In the genomic region with DNA sequence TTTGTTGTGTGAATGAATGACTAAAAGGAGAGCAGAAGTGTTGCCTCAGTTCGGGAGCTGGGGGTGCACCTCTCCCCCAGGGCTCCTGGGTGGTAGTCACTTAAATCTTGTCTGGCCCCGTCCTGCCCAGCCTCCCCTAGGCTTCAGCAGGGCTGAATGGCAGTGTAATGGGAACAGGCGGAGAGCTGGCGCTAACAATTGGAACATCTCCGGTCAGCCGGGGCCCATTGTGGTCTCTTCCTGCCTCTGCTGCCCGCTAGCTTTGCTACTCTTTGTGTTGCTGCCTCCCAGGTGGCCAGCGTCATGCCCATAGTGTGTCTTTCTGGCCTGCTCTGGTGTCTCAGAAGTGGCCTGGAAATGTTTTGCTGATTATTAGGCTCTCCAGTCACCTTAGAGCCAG, we compare ENCODE assay signal across 24 cellular contexts.
A peak's percentile ranks its signal among the peaks of the same experiment; 100 is the strongest.
DNase-seq lines count a peak whose midpoint lies in the region; ATAC-seq, FAIRE-seq and TF ChIP-seq lines count a peak whose summit lies in the region.
"Had no signal": no experiment of that assay in that cellular context is flagged by ENCODE, and none has a peak within 500 bp of the region (broad histone marks: within the 10 kb centered on the region; RNA-seq: fewer than 3 reads in every experiment).

No MANE protein-coding gene starts in this region.

- no peaks in the 10 kb centered on the region for H3K9me3 ChIP-seq in heart right ventricle
- H3K9me3 ChIP-seq in transverse colon: no peaks in the 10 kb centered on the region
- no peaks in the 10 kb centered on the region for H3K9me3 ChIP-seq in HepG2 (ENCODE audit: low read length)
- H3K9me3 ChIP-seq: MG63, neutrophil, uterus had no signal

- intact Hi-C loops in heart right ventricle (cut with DNase I) (loop anchor here in 2 of 10 donors (5.0 to 10.0 kb wide), 2 partner anchors 36 to 59 kb away; no protein-coding TSS in a partner anchor), left ventricle myocardium superior (cut with micrococcal nuclease) (loop anchor here (10.0 kb wide), 1 partner anchor 49 kb away; no protein-coding TSS in a partner anchor), transverse colon (cut with DNase I; ENCODE audit: low total_unique reads) (no loop called here), HepG2 (cut with micrococcal nuclease; ENCODE audit: unreplicated experiment) (no loop called here)

- H3K9ac ChIP-seq in HepG2 (ENCODE audit: insufficient read depth, low read depth, low read length): no peak overlapping the region

- no peak for TF ChIP-seq RAD21 in HepG2 (CRISPR knock-in tag; IDR thresholded peaks at IDR 0.05)

- H3K4me1 Mint-ChIP-seq in nephron: peaks cover 57% of the 10 kb centered on the region

- H3K4me3 Mint-ChIP-seq in nephron: no peak overlapping the region
- H3K4me3 Mint-ChIP-seq: activated CD4-positive, alpha-beta T cell treated with anti-CD3 and anti-CD28 coated beads for 36 hours; memory B cell; T-helper 2 cell treated with Interferon-gamma antibody and Interleukin-4, amounts not matched to agents 5 μg/mL and 100 μg/mL, for 36 hours had no signal

- BruUV-seq in HepG2 (replicated peaks; lab: Mats Ljungman, UMichigan): no TSS peak

- H3K27ac ChIP-seq in heart right ventricle (peak overlapping the region in 9 of 10 donors; percentile 25 to 87 (median 78)), transverse colon (peak overlapping the region; percentile 85 to 92 (median 86)), HepG2 (ENCODE audit: extremely low read length, insufficient read depth, low read length) (no peak overlapping the region)
- H3K27ac ChIP-seq: cardiac muscle cell, foreskin keratinocyte, neutrophil had no signal

- no peak overlapping the region for H3K4me2 ChIP-seq in HepG2 (ENCODE audit: low read depth, low read length)

- H4K20me1 ChIP-seq in HepG2 (ENCODE audit: insufficient read depth, low read length): no peaks in the 10 kb centered on the region

- H3K4me3 ChIP-seq in heart right ventricle (no peak overlapping the region), transverse colon (no peak overlapping the region), HepG2 (replicated peaks in 1 of 3; ENCODE audit: insufficient read depth in 1 of 3, low read depth in 2 of 3, low read length in 3 of 3) (no peak overlapping the region)
- H3K4me3 ChIP-seq: cardiac muscle cell, MG63, uterus had no signal

- H3K4me1 ChIP-seq in heart right ventricle: peaks cover 47 to 98% (median 81%) of the 10 kb centered on the region in 9 donors
- H3K4me1 ChIP-seq in transverse colon: peaks cover 62 to 78% (median 73%) of the 10 kb centered on the region in 4 donors
- H3K4me1 ChIP-seq in HepG2 (ENCODE audit: insufficient read depth, low read length): no peaks in the 10 kb centered on the region
- H3K4me1 ChIP-seq: foreskin keratinocyte had no signal

- ATAC-seq in heart right ventricle (peak in 2 of 8 donors; percentile 2 to 6), left ventricle myocardium superior (no peak), HepG2 (no peak), HG03520 (IDR thresholded peaks at IDR 0.05; ENCODE audit: unreplicated experiment) (no peak)
- ATAC-seq: activated CD4-positive, alpha-beta T cell treated with anti-CD3 and anti-CD28 coated beads for 36 hours; foreskin keratinocyte had no signal

- no peak overlapping the region for H2AFZ ChIP-seq in HepG2 (ENCODE audit: low read length)

- in situ Hi-C loops in transverse colon (cut with MboI; ENCODE audit: low pct_ligation_motif_present in 1 of 4, low pct_unique_long_range_greater_than_20kb in 1 of 4, low sequenced_read_pairs in 3 of 4) (no loop called here), HepG2 (cut with HindIII; ENCODE audit: extremely low pct_ligation_motif_present, low pct_unique_long_range_greater_than_20kb) (no loop called here)

- no peaks in the 10 kb centered on the region for H3K27me3 ChIP-seq in heart right ventricle
- H3K27me3 ChIP-seq in transverse colon: no peaks in the 10 kb centered on the region
- H3K27me3 ChIP-seq in HepG2 (ENCODE audit: control insufficient read depth in 1 of 2, insufficient read depth in 2 of 2, low read length in 2 of 2): no peaks in the 10 kb centered on the region
- H3K27me3 ChIP-seq: cardiac muscle cell, MG63, neutrophil, uterus had no signal

- peaks cover 9% of the 10 kb centered on the region for H3K27me3 Mint-ChIP-seq in nephron (ENCODE audit: low read depth)
- H3K27me3 Mint-ChIP-seq: activated CD4-positive, alpha-beta T cell treated with anti-CD3 and anti-CD28 coated beads for 36 hours; CD4-positive, CD25-positive, alpha-beta regulatory T cell; memory B cell had no signal

- TF ChIP-seq POLR2A in transverse colon (IDR thresholded peaks at IDR 0.05) (no peak), HepG2 (IDR thresholded peaks at IDR 0.05; ENCODE audit: insufficient read depth in 1 of 2, low read depth in 2 of 2, low read length in 2 of 2) (no peak)

- no peaks in the 10 kb centered on the region for H3K36me3 Mint-ChIP-seq in nephron (ENCODE audit: low read depth)
- H3K36me3 Mint-ChIP-seq: memory B cell had no signal

- DNase-seq in heart right ventricle (no peak), left ventricle myocardium superior (no peak), dermis blood vessel endothelial cell (peak; percentile 73), transverse colon (no peak), hepatic stellate cell (ENCODE audit: low spot score) (no peak), HepG2 (ENCODE audit: low spot score) (no peak)
- DNase-seq: activated CD4-positive, alpha-beta T cell treated with anti-CD3 and anti-CD28 coated beads for 36 hours; activated CD8-positive, alpha-beta memory T cell treated with anti-CD3 and anti-CD28 coated beads, Interleukin-2, amount 50 U/mL, for 48 hours; CD4-positive, CD25-positive, alpha-beta regulatory T cell; DND-41; foreskin keratinocyte; MG63; NCI-H187 treated with DMSO at 0.1 percent for 48 hours; SHP77 treated with DMSO at 0.1 percent for 48 hours; stimulated activated CD4-positive, alpha-beta T cell treated with anti-CD3 and anti-CD28 coated beads, Interleukin-4, amount 100 ng/mL, for 4 hours; uterus had no signal

- peak overlapping the region in 2 of 3 experiments; percentile 43 to 63 for H3K27ac Mint-ChIP-seq in nephron
- H3K27ac Mint-ChIP-seq: activated CD4-positive, alpha-beta T cell treated with anti-CD3 and anti-CD28 coated beads for 36 hours; memory B cell; T-helper 2 cell treated with Interferon-gamma antibody and Interleukin-4, amounts not matched to agents 5 μg/mL and 100 μg/mL, for 36 hours had no signal

- H3K36me3 ChIP-seq in heart right ventricle: peaks cover 0 to 81% (median 16%) of the 10 kb centered on the region in 9 donors
- no peaks in the 10 kb centered on the region for H3K36me3 ChIP-seq in transverse colon
- peaks cover 47 to 97% of the 10 kb centered on the region in 2 experiments for H3K36me3 ChIP-seq in HepG2 (replicated peaks in 1 of 2; ENCODE audit: control insufficient read depth in 1 of 2, insufficient read depth in 2 of 2, low read length in 2 of 2)
- H3K36me3 ChIP-seq: cardiac muscle cell, MG63, neutrophil, uterus had no signal

- TF ChIP-seq EP300 in transverse colon (IDR thresholded peaks at IDR 0.05; ENCODE audit: low read depth): no peak
- no peak for TF ChIP-seq EP300 in HepG2 (IDR thresholded peaks at IDR 0.05; ENCODE audit: low read depth in 2 of 2, low read length in 2 of 2)
- TF ChIP-seq EP300 in HepG2 (CRISPR knock-in tag; IDR thresholded peaks at IDR 0.05; ENCODE audit: borderline replicate concordance): no peak

- 67 to 71% methylated on average over 8 of the region's 8 CpGs for WGBS in heart right ventricle, 2 donors
- WGBS in transverse colon (ENCODE audit: low coverage in 1 of 2), 2 donors: 95% methylated on average over 6 of the region's 8 CpGs; no CpG with 5 or more reads in 1 of the 2 donors
- WGBS in HepG2 (ENCODE audit: low lambda C conversion rate): 98% methylated on average over 6 of the region's 8 CpGs

- no peaks in the 10 kb centered on the region for H3K9me3 Mint-ChIP-seq in nephron
- H3K9me3 Mint-ChIP-seq: CD4-positive, CD25-positive, alpha-beta regulatory T cell; memory B cell; T-helper 2 cell treated with Interferon-gamma antibody and Interleukin-4, amounts not matched to agents 5 μg/mL and 100 μg/mL, for 36 hours had no signal

- POLR2A ChIA-PET in HepG2 (lab: Yijun Ruan, JAX): no interaction called here

- TF ChIP-seq CTCF in heart right ventricle (IDR thresholded peaks at IDR 0.05): no peak
- TF ChIP-seq CTCF in nephron (IDR thresholded peaks at IDR 0.05; ENCODE audit: unreplicated experiment in 3 of 3): no peak
- no peak for TF ChIP-seq CTCF in transverse colon (IDR thresholded peaks at IDR 0.05)
- TF ChIP-seq CTCF in HepG2 (CRISPR knock-in tag; IDR thresholded peaks at IDR 0.05): no peak

- no peak for FAIRE-seq in HepG2 (lab: Jason Lieb, UNC)
- FAIRE-seq: A204.1, endometrium had no signal

- H3K79me2 ChIP-seq in HepG2 (ENCODE audit: insufficient read depth, low read length): no peaks in the 10 kb centered on the region

- CTCF ChIA-PET in HepG2 (lab: Yijun Ruan, JAX; ENCODE audit: low intra/inter-chr PET ratio, low total read pairs): no interaction called here

TF ChIP-seq in HepG2, 621 proteins besides CTCF, POLR2A, EP300 and RAD21 (continues in another document):
- TF ChIP-seq RFX5 (IDR thresholded peaks at IDR 0.05; ENCODE audit: low read depth, low read length) (no peak), STAT5B (CRISPR knock-in tag; IDR thresholded peaks at IDR 0.05) (no peak), RBAK (CRISPR knock-in tag; IDR thresholded peaks at IDR 0.05) (no peak)
- TF ChIP-seq, protein P1, sequence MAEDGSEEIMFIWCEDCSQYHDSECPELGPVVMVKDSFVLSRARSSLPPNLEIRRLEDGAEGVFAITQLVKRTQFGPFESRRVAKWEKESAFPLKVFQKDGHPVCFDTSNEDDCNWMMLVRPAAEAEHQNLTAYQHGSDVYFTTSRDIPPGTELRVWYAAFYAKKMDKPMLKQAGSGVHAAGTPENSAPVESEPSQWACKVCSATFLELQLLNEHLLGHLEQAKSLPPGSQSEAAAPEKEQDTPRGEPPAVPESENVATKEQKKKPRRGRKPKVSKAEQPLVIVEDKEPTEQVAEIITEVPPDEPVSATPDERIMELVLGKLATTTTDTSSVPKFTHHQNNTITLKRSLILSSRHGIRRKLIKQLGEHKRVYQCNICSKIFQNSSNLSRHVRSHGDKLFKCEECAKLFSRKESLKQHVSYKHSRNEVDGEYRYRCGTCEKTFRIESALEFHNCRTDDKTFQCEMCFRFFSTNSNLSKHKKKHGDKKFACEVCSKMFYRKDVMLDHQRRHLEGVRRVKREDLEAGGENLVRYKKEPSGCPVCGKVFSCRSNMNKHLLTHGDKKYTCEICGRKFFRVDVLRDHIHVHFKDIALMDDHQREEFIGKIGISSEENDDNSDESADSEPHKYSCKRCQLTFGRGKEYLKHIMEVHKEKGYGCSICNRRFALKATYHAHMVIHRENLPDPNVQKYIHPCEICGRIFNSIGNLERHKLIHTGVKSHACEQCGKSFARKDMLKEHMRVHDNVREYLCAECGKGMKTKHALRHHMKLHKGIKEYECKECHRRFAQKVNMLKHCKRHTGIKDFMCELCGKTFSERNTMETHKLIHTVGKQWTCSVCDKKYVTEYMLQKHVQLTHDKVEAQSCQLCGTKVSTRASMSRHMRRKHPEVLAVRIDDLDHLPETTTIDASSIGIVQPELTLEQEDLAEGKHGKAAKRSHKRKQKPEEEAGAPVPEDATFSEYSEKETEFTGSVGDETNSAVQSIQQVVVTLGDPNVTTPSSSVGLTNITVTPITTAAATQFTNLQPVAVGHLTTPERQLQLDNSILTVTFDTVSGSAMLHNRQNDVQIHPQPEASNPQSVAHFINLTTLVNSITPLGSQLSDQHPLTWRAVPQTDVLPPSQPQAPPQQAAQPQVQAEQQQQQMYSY (CRISPR knock-in tag; IDR thresholded peaks at IDR 0.05): no peak
